In genomic region chr2:199663157-199663556, GRCh38 we compare ENCODE assay signal across 19 cellular contexts.
DNase-seq lines count a peak whose midpoint lies in the region; ATAC-seq and TF ChIP-seq lines count a peak whose summit lies in the region.
"Had no signal": no experiment of that assay in that cellular context is flagged by ENCODE, and none has a peak within 500 bp of the region (broad histone marks: within the 10 kb centered on the region; RNA-seq: fewer than 3 reads in every experiment).

No MANE protein-coding gene starts in this region.

- no peaks in the 10 kb centered on the region for H3K36me3 ChIP-seq in IMR-90 (ENCODE audit: control insufficient read depth, insufficient read depth, low read length)
- no peaks in the 10 kb centered on the region for H3K36me3 ChIP-seq in H7 (replicated peaks; ENCODE audit: control insufficient read depth, insufficient read depth, low read length)
- no peaks in the 10 kb centered on the region for H3K36me3 ChIP-seq in osteoblast (ENCODE audit: insufficient read depth, low read length)
- H3K36me3 ChIP-seq: SJSA1, vagina had no signal

- H3K56ac ChIP-seq in IMR-90 (ENCODE audit: extremely low read depth, insufficient read depth, low read length): no peak overlapping the region

- H4K8ac ChIP-seq in IMR-90 (ENCODE audit: low read depth in 2 of 2, low read length in 2 of 2): no peak overlapping the region

- no CpG with 5 or more reads among the region's 6 CpGs for WGBS in IMR-90 (ENCODE audit: extremely low coverage in 2 of 2, insufficient read length in 1 of 2), 2 experiments

- TF ChIP-seq CTCF in IMR-90 (conservative IDR thresholded peaks at IDR 0.05; ENCODE audit: low read depth, low read length): no peak
- TF ChIP-seq CTCF in osteoblast (IDR thresholded peaks at IDR 0.05; ENCODE audit: extremely low read depth, low read depth, low read length): no peak

- DNase-seq in CD1c-positive myeloid dendritic cell (ENCODE audit: extremely low spot score) (peak; percentile 56), IMR-90 (no peak), H7 (no peak), osteoblast (ENCODE audit: insufficient read length, low spot score, missing footprints) (no peak), COLO668 (lab: John Stamatoyannopoulos, UW; ENCODE audit: unreplicated experiment) (no peak), GM19238 (ENCODE audit: insufficient read length, low spot score) (no peak)
- DNase-seq: activated CD8-positive, alpha-beta memory T cell treated with anti-CD3 and anti-CD28 coated beads, Interleukin-2, amount 50 U/mL, for 4 hours; DMS 273 treated with DMSO at 0.1 percent for 48 hours; HCEC 1CT; NCI-H1417; NCI-H524 treated with DMSO at 0.1 percent for 48 hours; nucleus accumbens; stimulated activated CD4-positive, alpha-beta T cell treated with anti-CD3 and anti-CD28 coated beads, Interleukin-15, amount 100 ng/mL, for 24 hours; stimulated activated CD8-positive, alpha-beta memory T cell treated with anti-CD3 and anti-CD28 coated beads, Interleukin-4, amount 100 ng/mL, for 48 hours had no signal

- no peak overlapping the region for H3K4me3 ChIP-seq in IMR-90 (ENCODE audit: insufficient read depth, low read depth, low read length)
- H3K4me3 ChIP-seq in H7 (ENCODE audit: insufficient read depth, low read depth, low read length): no peak overlapping the region
- no peak overlapping the region for H3K4me3 ChIP-seq in osteoblast (ENCODE audit: insufficient read depth, low read length)
- H3K4me3 ChIP-seq: SJSA1, vagina had no signal

- H3K9ac ChIP-seq in IMR-90 (ENCODE audit: low read depth, low read length): no peak overlapping the region

- intact Hi-C loops in IMR-90 (cut with micrococcal nuclease): no loop called here

- H3K27me3 ChIP-seq in IMR-90 (ENCODE audit: control insufficient read depth, insufficient read depth, low read length) (no peaks in the 10 kb centered on the region), H7 (ENCODE audit: control insufficient read depth, insufficient read depth, low read length) (peaks cover 2% of the 10 kb centered on the region; the same call in 1 of the 2 replicates), osteoblast (ENCODE audit: insufficient read depth, low read length) (no peaks in the 10 kb centered on the region)
- H3K27me3 ChIP-seq: SJSA1, vagina had no signal

- no peak overlapping the region for H2AK9ac ChIP-seq in IMR-90 (replicated peaks; ENCODE audit: low read depth, low read length, poor library complexity)

- no peak overlapping the region for H2AK5ac ChIP-seq in IMR-90 (ENCODE audit: low read depth, low read length)

- H2BK20ac ChIP-seq in IMR-90 (ENCODE audit: low read depth, low read length): no peak overlapping the region

- no TSS peak for BruUV-seq in IMR-90 (replicated peaks; lab: Mats Ljungman, UMichigan)

- H3K79me2 ChIP-seq in osteoblast (ENCODE audit: insufficient read depth, low read length): no peaks in the 10 kb centered on the region

- in situ Hi-C loops in IMR-90 (cut with MboI; ENCODE audit: low sequenced_read_pairs): no loop called here

- H2BK15ac ChIP-seq in IMR-90 (ENCODE audit: low read depth, low read length): no peak overlapping the region

- dilution Hi-C loops in IMR-90 (cut with HindIII; ENCODE audit: low sequenced_read_pairs, unreplicated experiment): no loop called here

- H4K5ac ChIP-seq in IMR-90 (ENCODE audit: low read depth, low read length): no peak overlapping the region

- H4K91ac ChIP-seq in IMR-90 (ENCODE audit: insufficient read depth, low read depth, low read length): no peak overlapping the region

- H2BK5ac ChIP-seq in IMR-90 (ENCODE audit: low read depth, low read length, poor library complexity, severe bottlenecking): no peak overlapping the region

- H3K23ac ChIP-seq in IMR-90 (ENCODE audit: low read depth, low read length): no peak overlapping the region

- no peaks in the 10 kb centered on the region for H3K4me1 ChIP-seq in IMR-90 (ENCODE audit: control insufficient read depth, insufficient read depth, low read length)
- peaks cover 5% of the 10 kb centered on the region for H3K4me1 ChIP-seq in osteoblast (ENCODE audit: insufficient read depth, low read length)
- H3K4me1 ChIP-seq: SJSA1, vagina had no signal

- H3K18ac ChIP-seq in IMR-90 (ENCODE audit: low read depth, low read length): no peak overlapping the region

- H3K14ac ChIP-seq in IMR-90 (replicated peaks; ENCODE audit: low read depth, low read length): no peak overlapping the region

- H3K4me2 ChIP-seq in IMR-90 (ENCODE audit: low read depth, low read length) (no peak overlapping the region), osteoblast (ENCODE audit: insufficient read depth, low read length) (no peak overlapping the region)

- TF ChIP-seq RAD21 in IMR-90 (IDR thresholded peaks at IDR 0.05; ENCODE audit: low read length): no peak

- H3K79me1 ChIP-seq in IMR-90 (ENCODE audit: low read depth in 1 of 2, low read length in 2 of 2): no peaks in the 10 kb centered on the region

- no peak for TF ChIP-seq POLR2A in IMR-90 (IDR thresholded peaks at IDR 0.05; ENCODE audit: low read depth, low read length)

- CTCF ChIA-PET in IMR-90 (lab: Yijun Ruan, JAX): interaction anchor here (0.7 kb wide), 1 partner anchor 100 kb away, joined by 3 read pairs; no protein-coding TSS in a partner anchor

- no peaks in the 10 kb centered on the region for H3K9me1 ChIP-seq in IMR-90 (ENCODE audit: insufficient read depth, low read length)

- H3K9me3 ChIP-seq in IMR-90 (ENCODE audit: control insufficient read depth, insufficient read depth, low read length) (no peaks in the 10 kb centered on the region), osteoblast (ENCODE audit: low read depth, low read length) (no peaks in the 10 kb centered on the region)
- H3K9me3 ChIP-seq: SJSA1, vagina had no signal

- ATAC-seq in GM19372 (IDR thresholded peaks at IDR 0.05; ENCODE audit: low read depth, unreplicated experiment): peak; percentile 71
- ATAC-seq in HG02852 (IDR thresholded peaks at IDR 0.05; ENCODE audit: unreplicated experiment): peak; percentile 73
- no peak for ATAC-seq in IMR-90 (ENCODE audit: low read depth)

- no peak overlapping the region for H3K4ac ChIP-seq in IMR-90 (ENCODE audit: low read depth, low read length)

- H2BK120ac ChIP-seq in IMR-90 (ENCODE audit: low read depth, low read length): no peak overlapping the region

- no peaks in the 10 kb centered on the region for H4K20me1 ChIP-seq in IMR-90 (ENCODE audit: insufficient read depth, low read length)
- H4K20me1 ChIP-seq in osteoblast (ENCODE audit: insufficient read depth, low read length): no peaks in the 10 kb centered on the region

- H3K27ac ChIP-seq in IMR-90 (ENCODE audit: insufficient read depth, low read length): no peak overlapping the region
- no peak overlapping the region for H3K27ac ChIP-seq in osteoblast (ENCODE audit: low read depth, low read length)
- H3K27ac ChIP-seq: SJSA1, vagina, VCaP had no signal

- H2AFZ ChIP-seq in IMR-90 (replicated peaks; ENCODE audit: low read length, poor library complexity) (no peak overlapping the region), osteoblast (ENCODE audit: low read length) (no peak overlapping the region)

- POLR2A ChIA-PET in IMR-90 (lab: Charles Lee; ENCODE audit: unreplicated experiment): no interaction called here

TF ChIP-seq in IMR-90, 13 proteins besides CTCF, POLR2A, EP300 and RAD21:
- no peak for TF ChIP-seq CHD1 (IDR thresholded peaks at IDR 0.05; ENCODE audit: low read depth, low read length)
- TF ChIP-seq RCOR1 (IDR thresholded peaks at IDR 0.05; ENCODE audit: insufficient replicate concordance, low read length): no peak
- no peak for TF ChIP-seq ELK1 (IDR thresholded peaks at IDR 0.05; ENCODE audit: borderline replicate concordance, low read depth, low read length)
- TF ChIP-seq CEBPB (IDR thresholded peaks at IDR 0.05; ENCODE audit: low read depth, low read length): 0 out of 2 replicates have a peak, but pooled peaks have one; percentile 2
- no peak for TF ChIP-seq NFE2L2 (IDR thresholded peaks at IDR 0.05; ENCODE audit: low read depth, low read length)
- no peak for TF ChIP-seq FOS (IDR thresholded peaks at IDR 0.05; ENCODE audit: low read depth, low read length)
- TF ChIP-seq RFX5 (IDR thresholded peaks at IDR 0.05; ENCODE audit: low read depth, low read length): no peak
